ENCODE assay signal across 25 cellular contexts in genomic region chr7:153103219-153103618, GRCh38.
A peak's percentile ranks its signal among the peaks of the same experiment; 100 is the strongest.
DNase-seq lines count a peak whose midpoint lies in the region; TF ChIP-seq lines count a peak whose summit lies in the region.
"Had no signal": no experiment of that assay in that cellular context is flagged by ENCODE, and none has a peak within 500 bp of the region (broad histone marks: within the 10 kb centered on the region; RNA-seq: fewer than 3 reads in every experiment).

No MANE protein-coding gene starts in this region.

- no peak overlapping the region for H2AK5ac ChIP-seq in H9 (ENCODE audit: insufficient read length, low read length)

- no peak overlapping the region for H3K23ac ChIP-seq in H9 (ENCODE audit: insufficient read length, low read depth, low read length)

- H3K4ac ChIP-seq in H9 (ENCODE audit: low read depth, low read length), result no peak overlapping the region

- no peak overlapping the region for H4K5ac ChIP-seq in H9 (ENCODE audit: insufficient read length, low read depth, low read length)

- no peaks in the 10 kb centered on the region for H4K20me1 ChIP-seq in H9 (ENCODE audit: control insufficient read depth, insufficient read depth, insufficient read length)

- H3K9ac ChIP-seq in H9 (ENCODE audit: extremely low read depth, insufficient read length, low read length) (no peak overlapping the region), endodermal cell (ENCODE audit: extremely low read depth, low read length, poor library complexity, severe bottlenecking) (no peak overlapping the region)

- no peak overlapping the region for H2BK5ac ChIP-seq in H9 (ENCODE audit: insufficient read length, low read length)

- H3K27me3 ChIP-seq in H9 (ENCODE audit: insufficient read depth, low read length), result no peaks in the 10 kb centered on the region
- H3K27me3 ChIP-seq in endodermal cell (ENCODE audit: control insufficient read depth, insufficient read depth, low read length, poor library complexity, severe bottlenecking), result no peaks in the 10 kb centered on the region
- H3K27me3 ChIP-seq: MG63 had no signal

- H3K79me1 ChIP-seq in H9 (ENCODE audit: insufficient read depth, low read depth, low read length, poor library complexity, severe bottlenecking), result no peaks in the 10 kb centered on the region

- H2BK15ac ChIP-seq in H9 (ENCODE audit: low read depth, low read length), result no peak overlapping the region

- H2AFZ ChIP-seq in H9 (ENCODE audit: low read length), result no peak overlapping the region

- no peak overlapping the region for H4K91ac ChIP-seq in H9 (ENCODE audit: insufficient read length, low read depth, low read length)

- H3K36me3 ChIP-seq in endodermal cell (ENCODE audit: control insufficient read depth, insufficient read depth, low read length), result no peaks in the 10 kb centered on the region
- H3K36me3 ChIP-seq: MG63, SJCRH30 had no signal

- H3K23me2 ChIP-seq in H9 (ENCODE audit: insufficient read length, low read depth, low read length, poor library complexity, severe bottlenecking), result no peaks in the 10 kb centered on the region

- TF ChIP-seq CTCF in H9 (conservative IDR thresholded peaks at IDR 0.05) (peak; percentile 28; the same call in 2 of the 3 replicates), endodermal cell (conservative IDR thresholded peaks at IDR 0.05) (peak; percentile 33)

- H3K4me1 ChIP-seq in H9 (ENCODE audit: insufficient read depth, low read length), result no peaks in the 10 kb centered on the region; the same call in 1 of the 2 replicates
- no peaks in the 10 kb centered on the region for H3K4me1 ChIP-seq in endodermal cell (ENCODE audit: control insufficient read depth, insufficient read depth, low read length)
- H3K4me1 ChIP-seq: SJCRH30 had no signal

- H3K18ac ChIP-seq in H9 (ENCODE audit: insufficient read length, low read depth, low read length), result no peak overlapping the region

- no peak overlapping the region for H3K27ac ChIP-seq in H9 (ENCODE audit: insufficient read length, low read depth, low read length)
- no peak overlapping the region for H3K27ac ChIP-seq in endodermal cell (ENCODE audit: low read depth, low read length)
- H3K27ac ChIP-seq: 22Rv1, C4-2B, SJCRH30 had no signal

- H3K9me3 ChIP-seq in H9 (ENCODE audit: control insufficient read depth, low read depth, low read length) (no peaks in the 10 kb centered on the region), endodermal cell (ENCODE audit: control insufficient read depth, low read length) (no peaks in the 10 kb centered on the region)
- H3K9me3 ChIP-seq: MG63, SJCRH30 had no signal

- H3K27me3 Mint-ChIP-seq in H9 (ENCODE audit: low read depth) (no peaks in the 10 kb centered on the region; the same call in 1 of the 2 replicates), endodermal cell (ENCODE audit: insufficient read depth) (peaks cover 4% of the 10 kb centered on the region)
- H3K27me3 Mint-ChIP-seq: B cell, T-cell had no signal

- DNase-seq in DMS 273 (lab: John Stamatoyannopoulos, UW; ENCODE audit: unreplicated experiment), result peak; percentile 38
- DNase-seq in DMS 273 treated with DMSO at 0.1 percent for 48 hours (lab: John Stamatoyannopoulos, UW), result no peak
- DNase-seq in H9, result no peak
- DNase-seq in NCI-H69 (lab: John Stamatoyannopoulos, UW), result peak; percentile 34
- no peak for DNase-seq in endodermal cell
- no peak for DNase-seq in effector CD8-positive, alpha-beta T cell (lab: John Stamatoyannopoulos, UW)
- DNase-seq in nucleus accumbens (lab: John Stamatoyannopoulos, UW), result no peak
- no peak for DNase-seq in dedifferentiated amniotic fluid mesenchymal stem cell (ENCODE audit: extremely low spot score)
- DNase-seq: Calu3; CD8-positive, alpha-beta memory T cell; HCEC 1CT; KBM-7; MG63; NCI-H1092; NCI-H1436; NCI-H187; NCI-H2081 treated with DMSO at 0.1 percent for 48 hours; NCI-H526 treated with DMSO at 0.1 percent for 48 hours; NK-92 treated with Interleukin-12 subunit alpha and Interleukin-12 subunit beta, amount 100 ng/mL, for 24 hours; PC-3; SJCRH30; T-cell had no signal

- no peak overlapping the region for H3K4me2 ChIP-seq in H9 (ENCODE audit: insufficient read depth, insufficient read length, low read length)

- H3K4me1 Mint-ChIP-seq in H9, result peaks cover 0 to 3% of the 10 kb centered on the region in 2 experiments; a peak in 1 of 4 replicates
- H3K4me1 Mint-ChIP-seq in endodermal cell, result no peaks in the 10 kb centered on the region
- H3K4me1 Mint-ChIP-seq: B cell; CD8-positive, alpha-beta memory T cell; T-cell had no signal

- no peak overlapping the region for H3T11ph ChIP-seq in H9 (ENCODE audit: low read length)

- no peak overlapping the region for H3K56ac ChIP-seq in H9 (ENCODE audit: insufficient read length, low read depth, low read length)

- no peaks in the 10 kb centered on the region for H3K79me2 ChIP-seq in H9 (ENCODE audit: insufficient read depth, low read length)

- no CpG with 5 or more reads among the region's 5 CpGs for WGBS in H9 (ENCODE audit: extremely low coverage, insufficient read length, low lambda C conversion rate)
- WGBS in endodermal cell (ENCODE audit: insufficient coverage in 1 of 2, insufficient read length in 1 of 2), 2 experiments, result 87 to 90% methylated on average over 5 of the region's 5 CpGs

- peaks cover 6 to 25% of the 10 kb centered on the region in 2 experiments; a peak in 3 of 5 replicates for H3K9me3 Mint-ChIP-seq in H9
- H3K9me3 Mint-ChIP-seq in endodermal cell, result peaks cover 12% of the 10 kb centered on the region

- no peak overlapping the region for H2BK12ac ChIP-seq in H9 (ENCODE audit: insufficient read length, low read depth, low read length)

- no peak overlapping the region for H3K4me3 Mint-ChIP-seq in H9
- no peak overlapping the region for H3K4me3 Mint-ChIP-seq in endodermal cell
- H3K4me3 Mint-ChIP-seq: B cell; CD8-positive, alpha-beta memory T cell; T-cell had no signal

- no peak overlapping the region for H2BK120ac ChIP-seq in H9 (ENCODE audit: low read depth, low read length, poor library complexity, severe bottlenecking)

- H3K27ac Mint-ChIP-seq in H9 (no peak overlapping the region), endodermal cell (no peak overlapping the region)
- H3K27ac Mint-ChIP-seq: B cell; CD8-positive, alpha-beta memory T cell; T-cell had no signal

- H4K8ac ChIP-seq in H9 (replicated peaks; ENCODE audit: insufficient read length, low read depth, low read length), result no peak overlapping the region

- H2BK20ac ChIP-seq in H9 (ENCODE audit: low read depth, low read length, poor library complexity, severe bottlenecking), result no peak overlapping the region

- no peak overlapping the region for H3K4me3 ChIP-seq in endodermal cell (ENCODE audit: low read length)
- H3K4me3 ChIP-seq: MG63, SJCRH30 had no signal

- no peak overlapping the region for H3K14ac ChIP-seq in H9 (ENCODE audit: insufficient read depth, low read length)

- H3K36me3 Mint-ChIP-seq in H9 (ENCODE audit: insufficient read depth in 1 of 3, low read depth in 3 of 3) (peaks cover 0 to 6% (median 4%) of the 10 kb centered on the region in 3 experiments; a peak in 2 of 7 replicates), endodermal cell (ENCODE audit: low read depth) (no peaks in the 10 kb centered on the region)
- H3K36me3 Mint-ChIP-seq: CD8-positive, alpha-beta memory T cell; T-cell had no signal

Comparison
In these comparisons a context has a peak if more than half of its experiments do, and no peak if none do; other contexts are left out.
1. DNase-seq: peak in DMS 273 (single experiment) and NCI-H69 (single experiment); none in DMS 273 treated with DMSO at 0.1 percent for 48 hours (single experiment), H9 (single experiment), endodermal cell (single experiment), effector CD8-positive, alpha-beta T cell (single experiment), nucleus accumbens (0 of 56) and dedifferentiated amniotic fluid mesenchymal stem cell (single experiment).